ENCODE assay signal across 8 cellular contexts in the genomic region with DNA sequence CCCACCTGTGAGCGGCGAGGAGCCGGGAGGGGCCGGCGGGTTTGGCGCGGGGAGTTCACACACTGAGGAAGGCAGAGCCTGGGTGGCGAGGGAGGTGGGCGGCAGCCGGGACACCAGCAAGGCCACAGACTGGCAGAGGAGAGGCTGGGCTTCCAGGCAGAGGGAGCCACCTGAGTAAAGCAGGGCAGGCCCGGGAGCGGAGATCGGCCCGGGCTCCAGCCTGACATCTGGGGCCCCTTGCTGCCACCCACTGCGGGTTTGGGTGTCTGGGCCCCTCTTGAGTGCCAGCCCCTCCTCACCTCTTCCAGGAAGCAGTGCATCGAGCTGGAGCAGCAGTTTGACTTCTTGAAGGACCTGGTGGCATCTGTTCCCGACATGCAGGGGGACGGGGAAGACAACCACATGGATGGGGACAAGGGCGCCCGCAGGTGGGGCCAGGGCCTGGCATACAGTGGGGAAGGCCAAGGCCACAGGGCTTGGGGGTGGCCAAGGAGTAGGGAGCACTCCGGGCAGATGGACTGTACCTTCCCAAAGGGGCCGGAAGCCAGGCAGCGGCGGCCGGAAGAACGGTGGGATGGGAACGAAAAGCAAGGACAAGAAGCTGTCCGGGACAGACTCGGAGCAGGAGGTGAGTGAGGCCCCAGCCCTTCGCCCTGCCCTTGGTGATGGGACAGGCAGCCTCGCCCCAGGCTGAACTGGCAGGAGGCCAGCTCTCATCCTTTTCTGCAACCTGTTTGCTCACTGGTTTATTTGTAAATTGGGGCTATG. TPM values are rescaled to one million over a fixed set of nuclear protein-coding genes. Genes with fewer than 3 reads are reported as not detected.
DNase-seq lines count a peak whose midpoint lies in the region; ATAC-seq and FAIRE-seq lines count a peak whose summit lies in the region.

No MANE protein-coding gene starts in this region.

- H3K4me3 Mint-ChIP-seq in effector memory CD8-positive, alpha-beta T cell: peak overlapping the region; percentile 91 to 92

- DNase-seq in GM19239 (ENCODE audit: insufficient read length, low spot score): peak; percentile 44
- no peak for DNase-seq in MG63
- DNase-seq in effector memory CD8-positive, alpha-beta T cell: no peak
- no peak for DNase-seq in NCI-H446 treated with DMSO at 0.1 percent for 48 hours (lab: John Stamatoyannopoulos, UW)
- no peak for DNase-seq in SHP77 treated with DMSO at 0.1 percent for 48 hours (lab: John Stamatoyannopoulos, UW)
- DNase-seq in DMS53 treated with DMSO at 0.1 percent for 48 hours (lab: John Stamatoyannopoulos, UW; ENCODE audit: unreplicated experiment): no peak

- no peaks in the 10 kb centered on the region for H3K27me3 ChIP-seq in MG63
- no peaks in the 10 kb centered on the region for H3K27me3 ChIP-seq in neuron (ENCODE audit: insufficient read depth, low read length)

- ATAC-seq in effector memory CD8-positive, alpha-beta T cell (replicated peaks): no peak
- no peak for ATAC-seq in GM18502 (IDR thresholded peaks at IDR 0.05; ENCODE audit: poor library complexity, unreplicated experiment)

- no peaks in the 10 kb centered on the region for H3K27me3 Mint-ChIP-seq in effector memory CD8-positive, alpha-beta T cell

- H2AFZ ChIP-seq in neuron (ENCODE audit: low read depth, low read length): peak overlapping the region; percentile 83

- H3K4me1 Mint-ChIP-seq in effector memory CD8-positive, alpha-beta T cell (ENCODE audit: low read depth in 2 of 2): peaks cover 27 to 30% of the 10 kb centered on the region in 2 donors

- peaks cover 58% of the 10 kb centered on the region for H3K36me3 ChIP-seq in MG63
- peaks cover 17% of the 10 kb centered on the region for H3K36me3 ChIP-seq in neuron (ENCODE audit: insufficient read depth, low read length)

- H3K27ac Mint-ChIP-seq in effector memory CD8-positive, alpha-beta T cell: peak overlapping the region; percentile 90

- FAIRE-seq in GM19239 (lab: Jason Lieb, UNC): no peak

- H3K4me3 ChIP-seq in MG63 (peak overlapping the region; percentile 84), neuron (ENCODE audit: low read length) (peak overlapping the region; percentile 83)

- H3K9me3 ChIP-seq in MG63 (no peaks in the 10 kb centered on the region), neuron (ENCODE audit: low read length) (no peaks in the 10 kb centered on the region)

- peaks cover 23% of the 10 kb centered on the region for H3K4me1 ChIP-seq in neuron (ENCODE audit: insufficient read depth, low read length)

- peaks cover 55% of the 10 kb centered on the region for H3K36me3 Mint-ChIP-seq in effector memory CD8-positive, alpha-beta T cell (ENCODE audit: insufficient read depth)

- no peaks in the 10 kb centered on the region for H3K9me3 Mint-ChIP-seq in effector memory CD8-positive, alpha-beta T cell

RNA-seq across cellular contexts. Expression of a gene that starts 1.0 kb away (rescaled TPM):
- 276 and 419 TPM in 2 replicates for total RNA-seq in MG63 (2014; rRNA removed; shearing (Covaris generic); ENCODE audit: low replicate concordance)

RNA-seq across cellular contexts. Expression of a gene that starts 1.4 kb away (rescaled TPM):
- total RNA-seq in MG63 (2014; rRNA removed; shearing (Covaris generic); ENCODE audit: low replicate concordance): 22.0 and 46.6 TPM in 2 replicates

RNA-seq across cellular contexts. Expression of a gene that starts 20.0 kb away (rescaled TPM):
- 37.3 and 54.7 TPM in 2 replicates for total RNA-seq in MG63 (2014; rRNA removed; shearing (Covaris generic); ENCODE audit: low replicate concordance)

RNA-seq across cellular contexts. Expression of a gene that starts 25.1 kb away (rescaled TPM):
- total RNA-seq in MG63 (2014; rRNA removed; shearing (Covaris generic); ENCODE audit: low replicate concordance): not detected in 2 replicates

RNA-seq across cellular contexts. Expression of a gene that starts 29.7 kb away (rescaled TPM):
- 99.6 and 131 TPM in 2 replicates for total RNA-seq in MG63 (2014; rRNA removed; shearing (Covaris generic); ENCODE audit: low replicate concordance)
